10 cellular contexts compared by ENCODE assay signal in genomic region chr20:16615199-16615598, GRCh38. TPM values are rescaled to one million over a fixed set of nuclear protein-coding genes. Genes with fewer than 3 reads are reported as not detected.
DNase-seq lines count a peak whose midpoint lies in the region; ATAC-seq and TF ChIP-seq lines count a peak whose summit lies in the region.
"Had no signal": no experiment of that assay in that cellular context is flagged by ENCODE, and none has a peak within 500 bp of the region (broad histone marks: within the 10 kb centered on the region; RNA-seq: fewer than 3 reads in every experiment).

No MANE protein-coding gene starts in this region.

- H4K8ac ChIP-seq in trophoblast cell (ENCODE audit: low read depth, low read length), result no peak overlapping the region

- no peak overlapping the region for H2AK5ac ChIP-seq in trophoblast cell (ENCODE audit: low read length)

- no peak overlapping the region for H2AFZ ChIP-seq in trophoblast cell (ENCODE audit: insufficient read depth, low read length, poor library complexity)

- no CpG with 5 or more reads among the region's 7 CpGs for WGBS in trophoblast cell (ENCODE audit: extremely low coverage, insufficient coverage, insufficient read length)
- 22 to 32% methylated on average over 7 of the region's 7 CpGs for WGBS in esophagus squamous epithelium, 2 donors

- H3K36me3 ChIP-seq in trophoblast cell (ENCODE audit: control insufficient read depth in 1 of 2, insufficient read depth in 2 of 2, low read length in 2 of 2) (no peaks in the 10 kb centered on the region), esophagus squamous epithelium (no peaks in the 10 kb centered on the region)

- H2BK120ac ChIP-seq in trophoblast cell (ENCODE audit: insufficient read depth, low read length, poor library complexity), result no peak overlapping the region

- H3K4me3 ChIP-seq in foreskin fibroblast (ENCODE audit: low read depth in 1 of 2, low read length in 2 of 2) (no peak overlapping the region), trophoblast cell (ENCODE audit: low read depth, low read length) (no peak overlapping the region), esophagus squamous epithelium (no peak overlapping the region)
- H3K4me3 ChIP-seq: skin epidermis had no signal

- H3K4me2 ChIP-seq in trophoblast cell (ENCODE audit: low read length), result no peak overlapping the region

- no peak overlapping the region for H3K23ac ChIP-seq in trophoblast cell (ENCODE audit: low read length)

- no peak overlapping the region for H3K9ac ChIP-seq in trophoblast cell (ENCODE audit: low read length)

- no peak overlapping the region for H2BK5ac ChIP-seq in trophoblast cell (ENCODE audit: low read depth, low read length, poor library complexity)

- H3K9me3 ChIP-seq in trophoblast cell (ENCODE audit: insufficient read depth, low read depth, low read length) (no peaks in the 10 kb centered on the region), esophagus squamous epithelium (no peaks in the 10 kb centered on the region)

- TF ChIP-seq CTCF in foreskin fibroblast (IDR thresholded peaks at IDR 0.05; ENCODE audit: low read depth, low read length) (no peak), esophagus squamous epithelium (IDR thresholded peaks at IDR 0.05) (no peak)

- DNase-seq in EL, result peak; percentile 31
- DNase-seq in RPMI7951 (ENCODE audit: low read depth), result peak; percentile 78
- DNase-seq in foreskin fibroblast, result peak; percentile 40 to 69
- DNase-seq in trophoblast cell, result no peak
- no peak for DNase-seq in HK-2 (ENCODE audit: unreplicated experiment)
- DNase-seq in kidney tubule cell (ENCODE audit: low spot score), result no peak
- no peak for DNase-seq in esophagus squamous epithelium (lab: John Stamatoyannopoulos, UW)

- no peaks in the 10 kb centered on the region for H3K27me3 ChIP-seq in trophoblast cell (ENCODE audit: insufficient read depth, low read length)
- no peaks in the 10 kb centered on the region for H3K27me3 ChIP-seq in esophagus squamous epithelium

- no peaks in the 10 kb centered on the region for H3K79me2 ChIP-seq in trophoblast cell (ENCODE audit: control insufficient read depth, insufficient read depth, low read length, poor library complexity)

- intact Hi-C loops in esophagus squamous epithelium (cut with DNase I), result no loop called here

- H3K18ac ChIP-seq in trophoblast cell (ENCODE audit: low read length), result no peak overlapping the region

- H3K27ac ChIP-seq in trophoblast cell (ENCODE audit: low read depth, low read length) (peak overlapping the region; percentile 30), esophagus squamous epithelium (no peak overlapping the region)
- H3K27ac ChIP-seq: skin epidermis had no signal

- no peak overlapping the region for H3K14ac ChIP-seq in trophoblast cell (ENCODE audit: low read length)

- no peak overlapping the region for H3K4ac ChIP-seq in trophoblast cell (ENCODE audit: low read depth, low read length)

- H3K4me1 ChIP-seq in trophoblast cell (ENCODE audit: control insufficient read depth in 1 of 2, insufficient read depth in 2 of 2, low read length in 2 of 2) (no peaks in the 10 kb centered on the region), esophagus squamous epithelium (peaks cover 0 to 4% (median 3%) of the 10 kb centered on the region in 3 donors)

- no peak overlapping the region for H4K91ac ChIP-seq in trophoblast cell (ENCODE audit: low read depth, low read length)

- TF ChIP-seq POLR2A in esophagus squamous epithelium (IDR thresholded peaks at IDR 0.05), result no peak

- no peak overlapping the region for H4K12ac ChIP-seq in trophoblast cell (ENCODE audit: low read depth, low read length)

- ATAC-seq in HG02588 (IDR thresholded peaks at IDR 0.05; ENCODE audit: unreplicated experiment), result no peak
- ATAC-seq: stimulated activated effector memory CD8-positive, alpha-beta T cell treated with anti-CD3 and anti-CD28 coated beads, Interleukin-12 subunit alpha, Interleukin-12 subunit beta, amount 100 ng/mL, for 72 hours had no signal

- H2BK12ac ChIP-seq in trophoblast cell (ENCODE audit: low read length), result no peak overlapping the region

- H3K79me1 ChIP-seq in trophoblast cell (ENCODE audit: low read length), result no peaks in the 10 kb centered on the region

RNA-seq across cellular contexts. Expression of gene KIF16B, which starts 42.0 kb away (rescaled TPM):
- total RNA-seq in RPMI7951 (2014; rRNA removed; shearing (Covaris generic)), result 9.4 and 10.6 TPM in 2 replicates
- polyA plus RNA-seq in trophoblast cell (2013), result 11.9 and 12.3 TPM in 2 replicates
- total RNA-seq in esophagus squamous epithelium, result 10 to 100 TPM; 16.6 to 29.6 (median 20.2) TPM

Comparison
In these comparisons a context has a peak if more than half of its experiments do, and no peak if none do; other contexts are left out.
1. DNase-seq: peak in EL (single experiment), RPMI7951 (single experiment) and foreskin fibroblast (2 of 2); none in trophoblast cell (0 of 2), HK-2 (single experiment), kidney tubule cell (single experiment) and esophagus squamous epithelium (single experiment).